In genomic region chrX:154762529-154763296, GRCh38 we compare ENCODE assay signal across 1 cellular context.
A peak's percentile ranks its signal among the peaks of the same experiment; 100 is the strongest.
TF ChIP-seq lines count a peak whose summit lies in the region.

DKC1 (plus strand) TSS chrX:154762864; CDS start chrX:154762966, 102 bp downstream.

TF ChIP-seq in HepG2, 621 proteins besides CTCF, POLR2A, EP300 and RAD21 (continued from another document and continues in another):
- TF ChIP-seq HNRNPLL (IDR thresholded peaks at IDR 0.05; ENCODE audit: low read depth, low read length, poor library complexity, severe bottlenecking) (peak; percentile 66), MYC (CRISPR knock-in tag; IDR thresholded peaks at IDR 0.05; ENCODE audit: borderline replicate concordance) (peak; percentile 92), TMF1 (CRISPR knock-in tag; IDR thresholded peaks at IDR 0.05; ENCODE audit: low read depth) (no peak), MTF2 (CRISPR knock-in tag; IDR thresholded peaks at IDR 0.05; ENCODE audit: borderline replicate concordance) (no peak), NR2C2 (CRISPR knock-in tag; IDR thresholded peaks at IDR 0.05; ENCODE audit: borderline replicate concordance) (peak; percentile 56; the same call in 1 of the 2 replicates), TOE1 (CRISPR knock-in tag; IDR thresholded peaks at IDR 0.05) (no peak), TAF1 (CRISPR knock-in tag; IDR thresholded peaks at IDR 0.05) (peak; percentile 63; the same call in 1 of the 2 replicates), XRCC5 (optimal IDR thresholded peaks at IDR 0.05; ENCODE audit: low read length) (no peak), PTBP1 (IDR thresholded peaks at IDR 0.05; ENCODE audit: low read depth, low read length, poor library complexity, severe bottlenecking) (no peak), ZNF441 (CRISPR knock-in tag; IDR thresholded peaks at IDR 0.05; ENCODE audit: borderline replicate concordance) (peak; percentile 96), THAP9 (CRISPR knock-in tag; IDR thresholded peaks at IDR 0.05; ENCODE audit: borderline replicate concordance) (0 out of 2 replicates have a peak, but pooled peaks have one; percentile 20), ZFP36L1 (CRISPR knock-in tag; IDR thresholded peaks at IDR 0.05) (peak; percentile 86; the same call in 1 of the 2 replicates), E2F5 (CRISPR knock-in tag; conservative IDR thresholded peaks at IDR 0.05) (0 out of 2 replicates have a peak, but pooled peaks have one; percentile 46), MTERF4 (CRISPR knock-in tag; IDR thresholded peaks at IDR 0.05) (peak; percentile 67; the same call in 1 of the 2 replicates), MATR3 (CRISPR knock-in tag; IDR thresholded peaks at IDR 0.05) (no peak), MXI1 (IDR thresholded peaks at IDR 0.05; ENCODE audit: borderline replicate concordance, low read depth, low read length) (peak; percentile 60; the same call in 1 of the 3 replicates), ZNF543 (CRISPR knock-in tag; IDR thresholded peaks at IDR 0.05) (peak; percentile 59; the same call in 1 of the 2 replicates), ZNF503 (CRISPR knock-in tag; IDR thresholded peaks at IDR 0.05) (peak; percentile 31; the same call in 1 of the 2 replicates), FOXA1 (IDR thresholded peaks at IDR 0.05) (no peak), FOXA1 (CRISPR knock-in tag; IDR thresholded peaks at IDR 0.05) (peak; percentile 64), ZBTB46 (CRISPR knock-in tag; IDR thresholded peaks at IDR 0.05; ENCODE audit: borderline replicate concordance) (no peak), BORCS8-MEF2B (CRISPR knock-in tag; IDR thresholded peaks at IDR 0.05) (0 out of 2 replicates have a peak, but pooled peaks have one; percentile 47), POLR2AphosphoS5 (IDR thresholded peaks at IDR 0.05; ENCODE audit: low read depth, low read length) (peak; percentile 55), KLF9 (CRISPR knock-in tag; IDR thresholded peaks at IDR 0.05; ENCODE audit: low read depth) (0 out of 2 replicates have a peak, but pooled peaks have one; percentile 14), ZNF547 (CRISPR knock-in tag; IDR thresholded peaks at IDR 0.05) (0 out of 2 replicates have a peak, but pooled peaks have one; percentile 51), ZNF691 (CRISPR knock-in tag; IDR thresholded peaks at IDR 0.05; ENCODE audit: borderline replicate concordance, low read depth) (0 out of 2 replicates have a peak, but pooled peaks have one; percentile 35), PHF8 (CRISPR knock-in tag; IDR thresholded peaks at IDR 0.05) (peak; percentile 79), ZNF772 (CRISPR knock-in tag; IDR thresholded peaks at IDR 0.05) (0 out of 2 replicates have a peak, but pooled peaks have one; percentile 11), ZFAT (CRISPR knock-in tag; conservative IDR thresholded peaks at IDR 0.05) (no peak), ZMYM4 (CRISPR knock-in tag; IDR thresholded peaks at IDR 0.05) (peak; percentile 77), TSC22D2 (CRISPR knock-in tag; IDR thresholded peaks at IDR 0.05; ENCODE audit: borderline replicate concordance) (no peak), ZBTB2 (CRISPR knock-in tag; IDR thresholded peaks at IDR 0.05; ENCODE audit: low read depth) (peak; percentile 76; the same call in 1 of the 2 replicates), GATAD1 (CRISPR knock-in tag; IDR thresholded peaks at IDR 0.05) (peak; percentile 7; the same call in 1 of the 2 replicates), DDIT3 (CRISPR knock-in tag; IDR thresholded peaks at IDR 0.05) (no peak), RXRA (CRISPR knock-in tag; IDR thresholded peaks at IDR 0.05) (peak; percentile 40; the same call in 1 of the 2 replicates), RERE (CRISPR knock-in tag; IDR thresholded peaks at IDR 0.05; ENCODE audit: low read depth) (no peak), HMGA1 (CRISPR knock-in tag; conservative IDR thresholded peaks at IDR 0.05) (no peak), U2AF1 (optimal IDR thresholded peaks at IDR 0.05; ENCODE audit: low read depth, low read length) (no peak), PREB (CRISPR knock-in tag; IDR thresholded peaks at IDR 0.05) (no peak), ELF1 (CRISPR knock-in tag; IDR thresholded peaks at IDR 0.05) (0 out of 2 replicates have a peak, but pooled peaks have one; percentile 17), FIP1L1 (IDR thresholded peaks at IDR 0.05; ENCODE audit: borderline replicate concordance, insufficient read depth, low read depth, low read length) (no peak), ZNF790 (CRISPR knock-in tag; IDR thresholded peaks at IDR 0.05; ENCODE audit: borderline replicate concordance) (0 out of 2 replicates have a peak, but pooled peaks have one; percentile 48)
